ENCODE assay signal across 12 cellular contexts in the genomic region with DNA sequence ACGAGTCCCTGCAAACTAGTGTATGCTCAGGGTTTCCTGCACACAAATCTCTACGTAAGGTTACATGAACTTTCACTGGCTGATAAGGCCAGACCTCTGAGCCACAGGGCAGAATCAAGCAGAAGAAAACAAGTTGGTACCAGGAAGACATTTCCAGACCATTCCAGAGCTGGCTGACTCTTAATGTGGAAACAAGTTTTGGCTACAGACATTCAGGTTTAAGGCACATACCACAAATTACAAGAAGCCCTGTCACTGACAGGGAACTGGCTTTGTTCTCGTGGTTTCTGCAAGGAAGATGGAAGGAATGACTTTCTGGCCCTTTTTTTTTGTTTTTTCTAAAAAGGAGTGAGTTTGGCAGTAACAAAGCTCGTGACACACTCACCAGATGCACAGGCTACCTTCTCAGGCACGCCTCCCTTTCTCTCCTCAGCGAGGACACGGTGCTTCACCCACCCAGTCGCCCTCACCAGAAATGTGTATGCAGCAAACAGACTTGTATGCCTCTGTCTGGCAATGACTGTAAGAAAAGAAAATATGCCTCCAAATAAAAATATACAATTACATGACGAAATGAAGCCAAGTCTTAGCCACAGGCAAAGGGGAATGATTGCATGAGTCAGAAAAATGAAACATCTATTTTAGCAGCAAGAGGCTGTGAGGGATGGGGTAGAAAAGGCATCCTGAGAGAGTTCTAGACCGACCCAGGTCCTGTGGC. TPM values are rescaled to one million over a fixed set of nuclear protein-coding genes. Genes with fewer than 3 reads are reported as not detected.
DNase-seq lines count a peak whose midpoint lies in the region; ATAC-seq, FAIRE-seq and TF ChIP-seq lines count a peak whose summit lies in the region.
"Had no signal": no experiment of that assay in that cellular context is flagged by ENCODE, and none has a peak within 500 bp of the region (broad histone marks: within the 10 kb centered on the region; RNA-seq: fewer than 3 reads in every experiment).

No MANE protein-coding gene starts in this region.

- no peak for TF ChIP-seq CTCF in CD4-positive, alpha-beta T cell (IDR thresholded peaks at IDR 0.05)
- TF ChIP-seq CTCF in esophagus muscularis mucosa (IDR thresholded peaks at IDR 0.05), result no peak
- no peak for TF ChIP-seq CTCF in BE2C (IDR thresholded peaks at IDR 0.05; ENCODE audit: low read depth, low read length)

- no peak overlapping the region for H3K27ac ChIP-seq in CD4-positive, alpha-beta T cell (ENCODE audit: low read depth, low read length)
- H3K27ac ChIP-seq in SJSA1 (peak overlapping the region; percentile 68), esophagus muscularis mucosa (replicated peaks in 1 of 4) (peak overlapping the region; percentile 76 to 88 (median 85)), rectal smooth muscle tissue (ENCODE audit: low read depth, low read length) (peak overlapping the region; percentile 70)

- no peak for TF ChIP-seq POLR2A in esophagus muscularis mucosa (IDR thresholded peaks at IDR 0.05; ENCODE audit: low read depth)
- no peak for TF ChIP-seq POLR2A in H54 (IDR thresholded peaks at IDR 0.05; ENCODE audit: low read depth, low read length)

- peaks cover 100% of the 10 kb centered on the region for H3K36me3 Mint-ChIP-seq in CD4-positive, alpha-beta T cell (ENCODE audit: low read depth)

- H3K4me3 ChIP-seq in SJSA1, result no peak overlapping the region
- no peak overlapping the region for H3K4me3 ChIP-seq in esophagus muscularis mucosa
- H3K4me3 ChIP-seq in rectal smooth muscle tissue (ENCODE audit: low read length), result no peak overlapping the region
- no peak overlapping the region for H3K4me3 ChIP-seq in BE2C (ENCODE audit: low read depth, low read length)

- no peak overlapping the region for H3K4me3 Mint-ChIP-seq in CD4-positive, alpha-beta T cell
- H3K4me3 Mint-ChIP-seq: dendritic cell treated with granulocyte-macrophage colony-stimulating factor and Interleukin-4, amounts not matched to agents 40 ng/mL and 50 ng/mL, for 4 days had no signal

- POLR2A ChIA-PET in CD4-positive, alpha-beta T cell (lab: Charles Lee), result no interaction called here

- no peak for TF ChIP-seq EP300 in esophagus muscularis mucosa (IDR thresholded peaks at IDR 0.05)

- ATAC-seq in CD4-positive, alpha-beta T cell (ENCODE audit: poor library complexity), result no peak
- ATAC-seq in HG02852 (IDR thresholded peaks at IDR 0.05; ENCODE audit: unreplicated experiment), result no peak

- CTCF ChIA-PET in CD4-positive, alpha-beta T cell (lab: Charles Lee), result no interaction called here

- DNase-seq in CD4-positive, alpha-beta T cell, result no peak
- DNase-seq in SJSA1 (ENCODE audit: low read depth in 1 of 2, low spot score in 2 of 2), result peak; percentile 84 to 86
- DNase-seq in esophagus muscularis mucosa (ENCODE audit: extremely low spot score), result no peak
- no peak for DNase-seq in DMS79 (lab: John Stamatoyannopoulos, UW)
- DNase-seq in H54 (ENCODE audit: insufficient read length, low spot score), result no peak
- no peak for DNase-seq in BE2C
- DNase-seq: naive B cell, NCI-H1694, T-helper 2 cell had no signal

- no peaks in the 10 kb centered on the region for H3K27me3 Mint-ChIP-seq in CD4-positive, alpha-beta T cell
- H3K27me3 Mint-ChIP-seq: dendritic cell treated with granulocyte-macrophage colony-stimulating factor and Interleukin-4, amounts not matched to agents 40 ng/mL and 50 ng/mL, for 4 days; naive B cell had no signal

- H3K4me1 ChIP-seq in SJSA1 (replicated peaks), result peaks cover 62% of the 10 kb centered on the region
- H3K4me1 ChIP-seq in esophagus muscularis mucosa, result peaks cover 35 to 58% (median 49%) of the 10 kb centered on the region in 4 donors
- peaks cover 28% of the 10 kb centered on the region for H3K4me1 ChIP-seq in rectal smooth muscle tissue (ENCODE audit: control insufficient read depth, insufficient read depth, low read length)
- peaks cover 16% of the 10 kb centered on the region for H3K4me1 ChIP-seq in BE2C

- peaks cover 82% of the 10 kb centered on the region for H3K36me3 ChIP-seq in SJSA1
- peaks cover 9 to 87% (median 76%) of the 10 kb centered on the region in 4 donors for H3K36me3 ChIP-seq in esophagus muscularis mucosa
- H3K36me3 ChIP-seq in rectal smooth muscle tissue (ENCODE audit: control insufficient read depth, insufficient read depth, low read length), result peaks cover 21% of the 10 kb centered on the region
- H3K36me3 ChIP-seq in BE2C, result no peaks in the 10 kb centered on the region

- H3K9ac ChIP-seq in rectal smooth muscle tissue (ENCODE audit: low read length), result no peak overlapping the region

- H3K4me1 Mint-ChIP-seq in CD4-positive, alpha-beta T cell (ENCODE audit: low read depth), result peaks cover 3% of the 10 kb centered on the region

- intact Hi-C loops in CD4-positive, alpha-beta T cell (cut with DNase I, micrococcal nuclease), result no loop called here
- intact Hi-C loops in esophagus muscularis mucosa (cut with DNase I), result loop anchor here (5.0 kb wide), 1 partner anchor 52 kb away; a partner anchor contains a TSS

- 48% methylated on average over 10 of the region's 10 CpGs for WGBS in esophagus muscularis mucosa

- H3K9me3 ChIP-seq in CD4-positive, alpha-beta T cell (ENCODE audit: control insufficient read depth, low read length), result no peaks in the 10 kb centered on the region
- H3K9me3 ChIP-seq in SJSA1 (replicated peaks) (no peaks in the 10 kb centered on the region), esophagus muscularis mucosa (no peaks in the 10 kb centered on the region), BE2C (no peaks in the 10 kb centered on the region)

- no peak for FAIRE-seq in H54 (lab: Jason Lieb, UNC)

- H3K27me3 ChIP-seq in CD4-positive, alpha-beta T cell (ENCODE audit: control insufficient read depth, insufficient read depth, low read length), result no peaks in the 10 kb centered on the region
- H3K27me3 ChIP-seq in SJSA1 (replicated peaks) (no peaks in the 10 kb centered on the region), esophagus muscularis mucosa (no peaks in the 10 kb centered on the region), rectal smooth muscle tissue (ENCODE audit: control insufficient read depth, insufficient read depth, low read length) (no peaks in the 10 kb centered on the region), BE2C (no peaks in the 10 kb centered on the region)

- peaks cover 2% of the 10 kb centered on the region for H3K9me3 Mint-ChIP-seq in CD4-positive, alpha-beta T cell
- H3K9me3 Mint-ChIP-seq: dendritic cell treated with granulocyte-macrophage colony-stimulating factor and Interleukin-4, amounts not matched to agents 40 ng/mL and 50 ng/mL, for 4 days had no signal

- peak overlapping the region; percentile 55 for H3K27ac Mint-ChIP-seq in CD4-positive, alpha-beta T cell
- H3K27ac Mint-ChIP-seq: dendritic cell treated with granulocyte-macrophage colony-stimulating factor and Interleukin-4, amounts not matched to agents 40 ng/mL and 50 ng/mL, for 4 days had no signal

RNA-seq across cellular contexts. Expression of a gene that starts 22.6 kb away (rescaled TPM):
- total RNA-seq in CD4-positive, alpha-beta T cell, result not detected
- not detected in 2 replicates for total RNA-seq in SJSA1 (2014; rRNA removed; shearing (Covaris generic))
- total RNA-seq in esophagus muscularis mucosa, result 10 to 100 TPM; 21.3 to 59.4 (median 39.6) TPM
- polyA plus RNA-seq in BE2C (2012; ENCODE audit: insufficient read depth, insufficient read length, low read depth), result not detected

RNA-seq across cellular contexts. Expression of a gene that starts 50.2 kb away (rescaled TPM):
- total RNA-seq in CD4-positive, alpha-beta T cell, result 100 to 1,000 TPM; 153 to 159 TPM
- 76.9 and 114 TPM in 2 replicates for total RNA-seq in SJSA1 (2014; rRNA removed; shearing (Covaris generic))
- 100 to 1,000 TPM; 126 to 213 (median 166) TPM for total RNA-seq in esophagus muscularis mucosa
- polyA plus RNA-seq in BE2C (2012; ENCODE audit: insufficient read depth, insufficient read length, low read depth), result 26.7 TPM

Comparison
In these comparisons a context has a peak if more than half of its experiments do, and no peak if none do; other contexts are left out.
1. DNase-seq: peak in SJSA1 (2 of 2); none in CD4-positive, alpha-beta T cell (0 of 10), esophagus muscularis mucosa (single experiment), DMS79 (single experiment), H54 (single experiment) and BE2C (single experiment).
2. RNA of a gene that starts 22.6 kb away (total RNA-seq): 21.3 to 59.4 TPM in esophagus muscularis mucosa; not detected in CD4-positive, alpha-beta T cell and not detected in SJSA1; every median in the first group is over 10 times any median in the second.